ENCODE assay signal across 8 cellular contexts in genomic region chr1:150281221-150281757, GRCh38. TPM values are rescaled to one million over a fixed set of nuclear protein-coding genes. Genes with fewer than 3 reads are reported as not detected.
DNase-seq lines count a peak whose midpoint lies in the region; ATAC-seq and TF ChIP-seq lines count a peak whose summit lies in the region.

No MANE protein-coding gene starts in this region.

- H3K27ac ChIP-seq in body of pancreas (peak overlapping the region; percentile 86 to 91 (median 88)), gastrocnemius medialis (peak overlapping the region; percentile 93 to 97 (median 95))

- no peaks in the 10 kb centered on the region for H3K9me3 ChIP-seq in body of pancreas
- no peaks in the 10 kb centered on the region for H3K9me3 ChIP-seq in iPS-18c (ENCODE audit: control insufficient read depth, insufficient read depth, low read length)
- no peaks in the 10 kb centered on the region for H3K9me3 ChIP-seq in gastrocnemius medialis

- 0 to 2% methylated on average over 15 of the region's 15 CpGs for WGBS in body of pancreas, 2 donors

- no peaks in the 10 kb centered on the region for H3K27me3 ChIP-seq in body of pancreas
- no peaks in the 10 kb centered on the region for H3K27me3 ChIP-seq in gastrocnemius medialis

- DNase-seq in ELF-1 (ENCODE audit: low read depth, low spot score) (peak; percentile 76), NCI-H1105 (lab: John Stamatoyannopoulos, UW) (peak; percentile 49), T-helper 22 cell (ENCODE audit: low read depth) (peak; percentile 14), body of pancreas (peak; percentile 77 to 87 (median 80)), gastrocnemius medialis (peak; percentile 64 to 74)

- in situ Hi-C loops in gastrocnemius medialis (cut with MboI; ENCODE audit: low sequenced_read_pairs in 4 of 4): no loop called here

- H3K36me3 ChIP-seq in body of pancreas (replicated peaks in 1 of 2; ENCODE audit: insufficient read depth in 1 of 2, low read depth in 2 of 2) (no peaks in the 10 kb centered on the region), gastrocnemius medialis (peaks cover 0 to 7% of the 10 kb centered on the region in 2 donors)

- intact Hi-C loops in body of pancreas (cut with DNase I): no loop called here
- intact Hi-C loops in gastrocnemius medialis (cut with DNase I; ENCODE audit: low total_unique reads): loop anchor here (1.0 to 5.0 kb wide), 3 partner anchors 25 to 281 kb away; partner anchors contain the start of gene ANP32E

- ATAC-seq in body of pancreas (peak; percentile 54), gastrocnemius medialis (peak; percentile 39 to 46), HG03039 (IDR thresholded peaks at IDR 0.05; ENCODE audit: unreplicated experiment) (no peak), GM21367 (IDR thresholded peaks at IDR 0.05; ENCODE audit: unreplicated experiment) (no peak)

- TF ChIP-seq POLR2A in body of pancreas (IDR thresholded peaks at IDR 0.05): no peak
- TF ChIP-seq POLR2A in gastrocnemius medialis (IDR thresholded peaks at IDR 0.05): no peak

- H3K4me1 ChIP-seq in body of pancreas: peaks cover 31% of the 10 kb centered on the region
- peaks cover 27 to 34% of the 10 kb centered on the region in 2 donors for H3K4me1 ChIP-seq in gastrocnemius medialis

- H3K4me3 ChIP-seq in body of pancreas (peak overlapping the region in 1 of 2 donors; percentile 8), iPS-18c (ENCODE audit: insufficient read depth, low read depth, low read length) (peak overlapping the region; percentile 65), gastrocnemius medialis (peak overlapping the region; percentile 59 to 80 (median 72))

- TF ChIP-seq CTCF in body of pancreas (IDR thresholded peaks at IDR 0.05) (peak; percentile 55 to 86 (median 70)), gastrocnemius medialis (IDR thresholded peaks at IDR 0.05 in 4 of 5, conservative IDR thresholded peaks at IDR 0.05 in 1 of 5) (peak; percentile 79 to 85 (median 83))

RNA-seq across cellular contexts. Expression of gene CIART, which starts 1.1 kb away (rescaled TPM):
- total RNA-seq in body of pancreas: 1 to 10 TPM in 1 of 2 donors, under 1 TPM in 1; 0.66 to 1.3 TPM
- 10 to 100 TPM in 3 of 4 donors, 1 to 10 TPM in 1; 8.2 to 15.8 (median 11.7) TPM for total RNA-seq in gastrocnemius medialis

RNA-seq across cellular contexts. Expression of gene C1orf54, which starts 8.7 kb away (rescaled TPM):
- total RNA-seq in body of pancreas: 1 to 10 TPM in 1 of 2 donors, not detected in 1; 8.6 TPM
- total RNA-seq in gastrocnemius medialis: 1 to 10 TPM; 1.8 to 5.7 (median 4.8) TPM

RNA-seq across cellular contexts. Expression of gene MRPS21, which starts 12.4 kb away (rescaled TPM):
- 10 to 100 TPM; 17.9 to 23.4 TPM for total RNA-seq in body of pancreas
- 10 to 100 TPM; 27.8 to 46.3 (median 31.5) TPM for total RNA-seq in gastrocnemius medialis

RNA-seq across cellular contexts. Expression of gene APH1A, which starts 12.5 kb away (rescaled TPM):
- total RNA-seq in body of pancreas: 10 to 100 TPM; 33.0 to 56.6 TPM
- 10 to 100 TPM; 41.2 to 63.8 (median 54.9) TPM for total RNA-seq in gastrocnemius medialis

RNA-seq across cellular contexts. Expression of gene CA14, which starts 23.7 kb away (rescaled TPM):
- total RNA-seq in body of pancreas (not detected), gastrocnemius medialis (1 to 10 TPM in 1 of 4 donors, under 1 TPM in 2, not detected in 1; 0.20 to 3.8 (median 0.31) TPM)

Comparison
In these comparisons a context has a peak if more than half of its experiments do, and no peak if none do; other contexts are left out.
1. DNase-seq: peak in every context shown above with its lines; median percentile 80 in body of pancreas; 76 in ELF-1; 69 in gastrocnemius medialis; 49 in NCI-H1105; 14 in T-helper 22 cell.
2. ATAC-seq: peak in body of pancreas (single experiment) and gastrocnemius medialis (2 of 2); none in HG03039 (single experiment) and GM21367 (single experiment).